Comparison of ENCODE assay signal across 22 cellular contexts in the genomic region with DNA sequence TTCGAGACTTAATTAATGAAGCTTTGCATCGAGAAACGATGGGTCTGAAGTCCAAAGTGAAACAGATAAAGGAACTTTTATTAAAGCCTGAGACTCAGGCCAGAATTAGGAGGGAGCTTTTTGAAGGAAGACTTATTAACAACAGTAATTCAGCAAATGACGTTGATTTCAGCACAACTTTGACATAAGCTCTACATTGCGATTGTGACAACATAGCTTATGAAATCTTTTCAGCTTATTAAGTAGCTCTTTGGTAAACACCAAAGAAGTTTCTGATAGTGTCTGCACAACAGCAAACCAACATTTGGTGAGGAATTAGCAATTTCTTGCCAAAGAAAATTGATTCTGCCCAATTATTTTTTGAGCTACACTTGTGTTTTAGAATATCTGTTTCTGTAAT.
"Had no signal": no experiment of that assay in that cellular context is flagged by ENCODE, and none has a peak within 500 bp of the region (broad histone marks: within the 10 kb centered on the region; RNA-seq: fewer than 3 reads in every experiment).

No MANE protein-coding gene starts in this region.

- ATAC-seq: right cardiac atrium; stimulated activated memory B cell treated with anti-CD40 and anti-IgM and Interleukin-4, amounts not matched to agents 10 μg/mL and 1 μg/mL and 100 μg/mL, for 72 hours had no signal

- DNase-seq: activated B cell treated with CpG ODN at 0.5 μM for 24 hours; activated CD4-positive, alpha-beta T cell treated with anti-CD3 and anti-CD28 coated beads for 36 hours; activated CD4-positive, alpha-beta T cell treated with anti-CD3 and anti-CD28 coated beads, Interleukin-2, amount 50 U/mL, for 48 hours; activated CD8-positive, alpha-beta memory T cell treated with anti-CD3 and anti-CD28 coated beads, Interleukin-2, amount 50 U/mL, for 48 hours; activated naive CD4-positive, alpha-beta T cell treated with Interleukin-2 at 50 U/mL for 16 hours; activated T-cell treated with anti-CD3 and anti-CD28 coated beads, Interleukin-2, amount 50 U/mL, for 4 hours; aorta; brain microvascular endothelial cell; central memory CD4-positive, alpha-beta T cell; glutamatergic neuron; hippocampal formation; kidney glomerular epithelial cell; midbrain; nephron progenitor cell; right cardiac atrium; stimulated activated CD4-positive, alpha-beta T cell treated with anti-CD3 and anti-CD28 coated beads, Interleukin-2, amount 100 ng/mL, for 24 hours; T-helper 9 cell; testis had no signal

- H3K9me3 Mint-ChIP-seq: activated B cell treated with CpG ODN at 0.5 μM for 24 hours, type B pancreatic cell had no signal

- H3K36me3 Mint-ChIP-seq: type B pancreatic cell had no signal

- H3K27ac ChIP-seq: brain microvascular endothelial cell, esophagus muscularis mucosa, parathyroid adenoma, testis had no signal

- H3K4me3 Mint-ChIP-seq: nephron progenitor cell had no signal

- H3K27me3 Mint-ChIP-seq: activated B cell treated with CpG ODN at 0.5 μM for 24 hours; activated CD4-positive, alpha-beta T cell treated with anti-CD3 and anti-CD28 coated beads for 36 hours; stimulated activated memory B cell treated with anti-CD40 and anti-IgM and Interleukin-4, amounts not matched to agents 10 μg/mL and 1 μg/mL and 100 μg/mL, for 72 hours; type B pancreatic cell had no signal

- H3K4me3 ChIP-seq: esophagus muscularis mucosa, testis had no signal

- H3K27me3 ChIP-seq: brain microvascular endothelial cell, esophagus muscularis mucosa, testis had no signal

- H3K9me3 ChIP-seq: esophagus muscularis mucosa, testis had no signal

- H3K36me3 ChIP-seq: brain microvascular endothelial cell had no signal

- H3K4me1 ChIP-seq: esophagus muscularis mucosa, parathyroid adenoma, testis had no signal
